ENCODE assay signal across 7 cellular contexts in genomic region chr1:175445661-175446060, GRCh38.
"Had no signal": no experiment of that assay in that cellular context is flagged by ENCODE, and none has a peak within 500 bp of the region (broad histone marks: within the 10 kb centered on the region; RNA-seq: fewer than 3 reads in every experiment).

No MANE protein-coding gene starts in this region.

- ATAC-seq: HCT116 had no signal

- H3K4me1 ChIP-seq: HAP-1 had no signal

- H3K9me3 ChIP-seq: HAP-1 had no signal

- H3K27ac ChIP-seq: GM23248 had no signal

- H3K9ac ChIP-seq: GM23248 had no signal

- H3K4me3 ChIP-seq: GM23248, HAP-1 had no signal

- DNase-seq: GM23248, GOT3, H7, HFFc6, IMR-90 had no signal

- H3K36me3 ChIP-seq: HAP-1 had no signal
